In genomic region chr19:40521276-40521675, GRCh38 we compare ENCODE assay signal across 1 cellular context.
TF ChIP-seq lines count a peak whose summit lies in the region.

No MANE protein-coding gene starts in this region.

TF ChIP-seq in endothelial cell of umbilical vein, 7 proteins besides CTCF, POLR2A, EP300 and RAD21 (continued from another document):
- TF ChIP-seq JUN (IDR thresholded peaks at IDR 0.05; ENCODE audit: borderline replicate concordance, insufficient read depth, insufficient read length, low read depth) (no peak), MAX (IDR thresholded peaks at IDR 0.05; ENCODE audit: insufficient read depth, insufficient read length) (no peak)
